29 cellular contexts compared by ENCODE assay signal in the genomic region with DNA sequence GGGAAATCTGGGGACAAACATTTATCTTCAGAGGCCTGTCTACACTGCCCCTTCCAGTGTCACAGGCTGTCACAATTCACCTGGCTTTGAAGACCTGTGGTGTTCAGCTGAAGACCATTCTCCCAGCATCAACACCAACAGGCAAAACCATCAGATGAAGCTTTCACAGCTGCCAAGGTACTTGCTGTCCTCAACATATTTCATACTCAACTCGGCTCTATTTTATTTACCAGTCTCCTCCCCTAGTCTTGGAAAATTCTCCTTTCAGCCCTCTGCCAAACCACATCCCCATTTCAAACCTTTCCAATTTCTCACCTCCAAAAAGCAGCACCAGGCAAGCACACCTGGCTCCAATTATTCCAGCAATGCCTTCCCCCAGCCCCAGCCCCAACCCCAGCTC.
DNase-seq lines count a peak whose midpoint lies in the region; ATAC-seq and TF ChIP-seq lines count a peak whose summit lies in the region.
"Had no signal": no experiment of that assay in that cellular context is flagged by ENCODE, and none has a peak within 500 bp of the region (broad histone marks: within the 10 kb centered on the region; RNA-seq: fewer than 3 reads in every experiment).

No MANE protein-coding gene starts in this region.

- no peak overlapping the region for H2BK120ac ChIP-seq in trophoblast cell (ENCODE audit: insufficient read depth, low read length, poor library complexity)

- H3K4me1 ChIP-seq in CD8-positive, alpha-beta T cell (ENCODE audit: insufficient read depth, low read length): no peaks in the 10 kb centered on the region
- H3K4me1 ChIP-seq in gastroesophageal sphincter (peaks cover 26 to 90% (median 43%) of the 10 kb centered on the region in 3 donors), prostate gland (replicated peaks) (peaks cover 4% of the 10 kb centered on the region), trophoblast cell (ENCODE audit: control insufficient read depth in 1 of 2, insufficient read depth in 2 of 2, low read length in 2 of 2) (no peaks in the 10 kb centered on the region)

- H2BK12ac ChIP-seq in trophoblast cell (ENCODE audit: low read length): no peak overlapping the region

- no peak overlapping the region for H3K4ac ChIP-seq in trophoblast cell (ENCODE audit: low read depth, low read length)

- H3K4me1 Mint-ChIP-seq in CD8-positive, alpha-beta T cell (ENCODE audit: low read depth): peaks cover 12% of the 10 kb centered on the region
- H3K4me1 Mint-ChIP-seq: B cell had no signal

- H3K36me3 ChIP-seq in CD8-positive, alpha-beta T cell (ENCODE audit: insufficient read depth, low read length): no peaks in the 10 kb centered on the region
- peaks cover 0 to 3% of the 10 kb centered on the region in 2 donors for H3K36me3 ChIP-seq in gastroesophageal sphincter
- H3K36me3 ChIP-seq in prostate gland: no peaks in the 10 kb centered on the region
- H3K36me3 ChIP-seq in trophoblast cell (ENCODE audit: control insufficient read depth in 1 of 2, insufficient read depth in 2 of 2, low read length in 2 of 2): no peaks in the 10 kb centered on the region
- H3K36me3 ChIP-seq: heart right ventricle, pancreas had no signal

- H3K4me3 Mint-ChIP-seq in CD8-positive, alpha-beta T cell: no peak overlapping the region
- H3K4me3 Mint-ChIP-seq: activated naive CD4-positive, alpha-beta T cell treated with anti-CD3 and anti-CD28 coated beads for 36 hours; B cell; CD4-positive, alpha-beta memory T cell; central memory CD8-positive, alpha-beta T cell; T-helper 1 cell treated with Interleukin-12 subunit alpha and Interleukin-12 subunit beta and Interleukin-4 antibody, amounts not matched to agents 30 μg/mL and 1 μg/mL, for 36 hours had no signal

- no peaks in the 10 kb centered on the region for H3K9me3 Mint-ChIP-seq in CD8-positive, alpha-beta T cell
- H3K9me3 Mint-ChIP-seq: activated naive CD4-positive, alpha-beta T cell treated with anti-CD3 and anti-CD28 coated beads for 36 hours; central memory CD8-positive, alpha-beta T cell; T-helper 1 cell treated with Interleukin-12 subunit alpha and Interleukin-12 subunit beta and Interleukin-4 antibody, amounts not matched to agents 30 μg/mL and 1 μg/mL, for 36 hours had no signal

- DNase-seq in CD8-positive, alpha-beta T cell: no peak
- DNase-seq in NCI-H146 treated with DMSO at 0.1 percent for 48 hours (lab: John Stamatoyannopoulos, UW; ENCODE audit: unreplicated experiment) (peak; percentile 71), prostate gland (ENCODE audit: low spot score) (no peak), trophoblast cell (no peak), NCI-H2196 (lab: John Stamatoyannopoulos, UW; ENCODE audit: unreplicated experiment) (no peak)
- DNase-seq: ACHN; activated CD4-positive, alpha-beta T cell treated with anti-CD3 and anti-CD28 coated beads, Interleukin-2, amount 50 U/mL, for 48 hours; activated naive CD4-positive, alpha-beta T cell treated with anti-CD3 and anti-CD28 coated beads for 36 hours; CD4-positive, alpha-beta memory T cell; DMS 273 treated with DMSO at 0.1 percent for 48 hours; foreskin fibroblast; heart right ventricle; kidney glomerular epithelial cell; mucosa of descending colon; NCI-H524; pancreas; retina; SK-N-SH; small intestine; stimulated activated naive CD4-positive, alpha-beta T cell treated with Interleukin-2 at 50 U/mL for 16 hours had no signal

- no peak overlapping the region for H2BK5ac ChIP-seq in trophoblast cell (ENCODE audit: low read depth, low read length, poor library complexity)

- H3K18ac ChIP-seq in trophoblast cell (ENCODE audit: low read length): no peak overlapping the region

- no peak for TF ChIP-seq CTCF in CD8-positive, alpha-beta T cell (IDR thresholded peaks at IDR 0.05)
- no peak for TF ChIP-seq CTCF in gastroesophageal sphincter (IDR thresholded peaks at IDR 0.05)
- no peak for TF ChIP-seq CTCF in prostate gland (IDR thresholded peaks at IDR 0.05)

- H3K4me3 ChIP-seq in CD8-positive, alpha-beta T cell (ENCODE audit: low read depth, low read length): no peak overlapping the region
- H3K4me3 ChIP-seq in gastroesophageal sphincter (no peak overlapping the region), prostate gland (no peak overlapping the region), trophoblast cell (ENCODE audit: low read depth, low read length) (no peak overlapping the region)
- H3K4me3 ChIP-seq: GM12878, heart right ventricle, K562, mucosa of descending colon, pancreas had no signal

- POLR2A ChIA-PET in CD8-positive, alpha-beta T cell (lab: Charles Lee): interaction anchor here (1.1 kb wide), 1 partner anchor 107 kb away, joined by 3 read pairs; no protein-coding TSS in a partner anchor

- no peak overlapping the region for H3K4me2 ChIP-seq in trophoblast cell (ENCODE audit: low read length)
- H3K4me2 ChIP-seq: SK-N-SH had no signal

- 0 to 47% methylated on average over 1 of the region's 1 CpG for WGBS in gastroesophageal sphincter (ENCODE audit: low coverage in 1 of 2), 2 donors
- 6% methylated on average over 1 of the region's 1 CpG for WGBS in prostate gland
- WGBS in trophoblast cell (ENCODE audit: extremely low coverage, insufficient coverage, insufficient read length): no CpG with 5 or more reads among the region's 1 CpG

- no peaks in the 10 kb centered on the region for H3K27me3 Mint-ChIP-seq in CD8-positive, alpha-beta T cell (ENCODE audit: low read depth)
- H3K27me3 Mint-ChIP-seq: B cell; CD4-positive, alpha-beta memory T cell; central memory CD8-positive, alpha-beta T cell had no signal

- TF ChIP-seq POLR2A in gastroesophageal sphincter (IDR thresholded peaks at IDR 0.05) (no peak), prostate gland (IDR thresholded peaks at IDR 0.05) (no peak)

- ATAC-seq in CD8-positive, alpha-beta T cell: no peak
- ATAC-seq in gastroesophageal sphincter: peak; percentile 50
- no peak for ATAC-seq in HG03108 (IDR thresholded peaks at IDR 0.05; ENCODE audit: unreplicated experiment)
- ATAC-seq: activated CD4-positive, CD25-positive, alpha-beta regulatory T cell treated with anti-CD3 and anti-CD28 coated beads, Interleukin-2, amount 50 U/mL, for 24 hours; GM12878; K562; mucosa of descending colon; Right ventricle myocardium inferior had no signal

- H3K27me3 ChIP-seq in CD8-positive, alpha-beta T cell (ENCODE audit: insufficient read depth, low read length): no peaks in the 10 kb centered on the region
- H3K27me3 ChIP-seq in gastroesophageal sphincter (no peaks in the 10 kb centered on the region), prostate gland (replicated peaks; ENCODE audit: insufficient read depth) (no peaks in the 10 kb centered on the region), trophoblast cell (ENCODE audit: insufficient read depth, low read length) (no peaks in the 10 kb centered on the region)
- H3K27me3 ChIP-seq: heart right ventricle, pancreas had no signal

- H4K12ac ChIP-seq in trophoblast cell (ENCODE audit: low read depth, low read length): no peak overlapping the region

- no peak for TF ChIP-seq EP300 in gastroesophageal sphincter (IDR thresholded peaks at IDR 0.05)

- H3K23ac ChIP-seq in trophoblast cell (ENCODE audit: low read length): no peak overlapping the region

- no peak overlapping the region for H3K9ac ChIP-seq in trophoblast cell (ENCODE audit: low read length)
- H3K9ac ChIP-seq: SK-N-SH had no signal

- H3K36me3 Mint-ChIP-seq in CD8-positive, alpha-beta T cell: peaks cover 9% of the 10 kb centered on the region

- intact Hi-C loops in CD8-positive, alpha-beta T cell (cut with DNase I, micrococcal nuclease): no loop called here
- intact Hi-C loops in prostate gland (cut with DNase I): loop anchor here (5.0 kb wide), 1 partner anchor 35 kb away; no protein-coding TSS in a partner anchor

- no peak overlapping the region for H3K14ac ChIP-seq in trophoblast cell (ENCODE audit: low read length)

- H3K9me3 ChIP-seq in CD8-positive, alpha-beta T cell (ENCODE audit: low read length): no peaks in the 10 kb centered on the region
- H3K9me3 ChIP-seq in gastroesophageal sphincter: no peaks in the 10 kb centered on the region
- no peaks in the 10 kb centered on the region for H3K9me3 ChIP-seq in prostate gland
- no peaks in the 10 kb centered on the region for H3K9me3 ChIP-seq in trophoblast cell (ENCODE audit: insufficient read depth, low read depth, low read length)
- H3K9me3 ChIP-seq: heart right ventricle, mucosa of descending colon, pancreas, SK-N-SH had no signal

- H3K79me2 ChIP-seq in trophoblast cell (ENCODE audit: control insufficient read depth, insufficient read depth, low read length, poor library complexity): no peaks in the 10 kb centered on the region

- no peak overlapping the region for H3K27ac ChIP-seq in CD8-positive, alpha-beta T cell (ENCODE audit: low read depth, low read length)
- H3K27ac ChIP-seq in gastroesophageal sphincter (peak overlapping the region in 3 of 4 donors; percentile 58 to 67 (median 59)), prostate gland (peak overlapping the region; percentile 35 to 56), trophoblast cell (ENCODE audit: low read depth, low read length) (no peak overlapping the region)
- H3K27ac ChIP-seq: heart right ventricle had no signal

- H2AK5ac ChIP-seq in trophoblast cell (ENCODE audit: low read length): no peak overlapping the region

- no peak overlapping the region for H2AFZ ChIP-seq in trophoblast cell (ENCODE audit: insufficient read depth, low read length, poor library complexity)

- peak overlapping the region; percentile 18 for H3K27ac Mint-ChIP-seq in CD8-positive, alpha-beta T cell
- H3K27ac Mint-ChIP-seq: activated naive CD4-positive, alpha-beta T cell treated with anti-CD3 and anti-CD28 coated beads for 36 hours; B cell; T-helper 1 cell treated with Interleukin-12 subunit alpha and Interleukin-12 subunit beta and Interleukin-4 antibody, amounts not matched to agents 30 μg/mL and 1 μg/mL, for 36 hours had no signal

- CTCF ChIA-PET in CD8-positive, alpha-beta T cell (lab: Charles Lee): interaction anchor here (1.4 kb wide), 1 partner anchor 83 kb away, joined by 3 read pairs; no protein-coding TSS in a partner anchor

- H4K91ac ChIP-seq in trophoblast cell (ENCODE audit: low read depth, low read length): no peak overlapping the region

- H3K79me1 ChIP-seq in trophoblast cell (ENCODE audit: low read length): no peaks in the 10 kb centered on the region

- no peak overlapping the region for H4K8ac ChIP-seq in trophoblast cell (ENCODE audit: low read depth, low read length)

Comparison
In these comparisons a context has a peak if more than half of its experiments do, and no peak if none do; other contexts are left out.
1. H3K27ac ChIP-seq: peak in gastroesophageal sphincter (3 of 4) and prostate gland (2 of 2); none in CD8-positive, alpha-beta T cell (single experiment) and trophoblast cell (single experiment).